In the genomic region with DNA sequence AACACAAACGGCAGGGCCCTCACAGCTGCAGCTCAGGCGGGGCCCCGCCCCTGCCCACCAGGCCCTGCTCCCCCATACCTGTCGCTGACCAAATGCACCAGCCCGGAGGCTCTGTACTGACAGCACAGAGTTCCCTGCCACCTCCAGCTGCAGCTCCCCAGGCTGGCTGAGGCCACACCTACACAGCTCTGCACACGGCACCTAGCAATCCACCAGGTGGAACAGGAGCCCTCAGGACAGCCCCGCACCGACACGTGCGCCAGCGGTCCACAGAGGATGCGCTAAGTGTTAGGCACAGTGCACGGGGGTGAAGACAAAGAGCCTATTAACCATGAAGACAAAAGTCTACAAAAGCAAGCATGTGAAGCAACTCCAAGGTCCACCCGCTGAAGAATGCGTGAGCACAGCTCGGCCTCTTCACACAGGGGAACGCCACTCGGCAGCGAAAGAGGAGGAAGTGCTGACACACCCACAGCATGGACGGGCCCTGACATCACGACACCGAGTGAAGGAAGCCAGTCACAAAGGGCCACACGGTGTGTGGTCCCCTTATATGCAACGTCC, we compare ENCODE assay signal across 1 cellular context.
TF ChIP-seq lines count a peak whose summit lies in the region.

No MANE protein-coding gene starts in this region.

TF ChIP-seq in HepG2, 621 proteins besides CTCF, POLR2A, EP300 and RAD21 (continued from another document and continues in another):
- TF ChIP-seq ZNF609 (CRISPR knock-in tag; IDR thresholded peaks at IDR 0.05; ENCODE audit: borderline replicate concordance) (peak; percentile 89), FOXC1 (CRISPR knock-in tag; IDR thresholded peaks at IDR 0.05; ENCODE audit: borderline replicate concordance) (peak; percentile 56; the same call in 1 of the 2 replicates), SKIL (CRISPR knock-in tag; IDR thresholded peaks at IDR 0.05; ENCODE audit: borderline replicate concordance) (no peak), SPEN (CRISPR knock-in tag; IDR thresholded peaks at IDR 0.05; ENCODE audit: low read depth) (peak; percentile 55; the same call in 1 of the 2 replicates), ZSCAN29 (CRISPR knock-in tag; conservative IDR thresholded peaks at IDR 0.05) (peak; percentile 95), ZNF841 (CRISPR knock-in tag; IDR thresholded peaks at IDR 0.05; ENCODE audit: borderline replicate concordance) (no peak), ERF (CRISPR knock-in tag; IDR thresholded peaks at IDR 0.05) (peak; percentile 56; the same call in 1 of the 2 replicates), ZIK1 (CRISPR knock-in tag; IDR thresholded peaks at IDR 0.05; ENCODE audit: borderline replicate concordance, low read depth) (0 out of 2 replicates have a peak, but pooled peaks have one; percentile 22), MTF1 (CRISPR knock-in tag; IDR thresholded peaks at IDR 0.05) (peak; percentile 100), MIXL1 (CRISPR knock-in tag; IDR thresholded peaks at IDR 0.05) (0 out of 2 replicates have a peak, but pooled peaks have one; percentile 27), HNRNPH1 (optimal IDR thresholded peaks at IDR 0.05; ENCODE audit: low read depth, low read length) (no peak), ZNF235 (CRISPR knock-in tag; IDR thresholded peaks at IDR 0.05; ENCODE audit: borderline replicate concordance) (no peak), KIAA2018 (CRISPR knock-in tag; IDR thresholded peaks at IDR 0.05; ENCODE audit: borderline replicate concordance) (no peak), ZNF672 (CRISPR knock-in tag; IDR thresholded peaks at IDR 0.05) (no peak), ZNF776 (CRISPR knock-in tag; IDR thresholded peaks at IDR 0.05) (no peak), ZBTB8A (CRISPR knock-in tag; IDR thresholded peaks at IDR 0.05; ENCODE audit: borderline replicate concordance, low read depth) (peak; percentile 75; the same call in 1 of the 2 replicates), CBX2 (IDR thresholded peaks at IDR 0.05; ENCODE audit: low read depth, low read length) (no peak), CBX2 (CRISPR knock-in tag; IDR thresholded peaks at IDR 0.05; ENCODE audit: low read depth) (no peak), KDM5B (CRISPR knock-in tag; IDR thresholded peaks at IDR 0.05; ENCODE audit: borderline replicate concordance) (peak; percentile 70; the same call in 1 of the 2 replicates), ZNF143 (CRISPR knock-in tag; IDR thresholded peaks at IDR 0.05) (no peak), SRSF1 (optimal IDR thresholded peaks at IDR 0.05; ENCODE audit: low read depth, low read length) (no peak), ZNF589 (CRISPR knock-in tag; conservative IDR thresholded peaks at IDR 0.05) (0 out of 2 replicates have a peak, but pooled peaks have one; percentile 48), ZNF274 (CRISPR knock-in tag; IDR thresholded peaks at IDR 0.05) (no peak), JUND (CRISPR knock-in tag; IDR thresholded peaks at IDR 0.05) (0 out of 2 replicates have a peak, but pooled peaks have one; percentile 44), HNRNPK (IDR thresholded peaks at IDR 0.05; ENCODE audit: low read depth, low read length, poor library complexity, severe bottlenecking) (no peak), BATF2 (CRISPR knock-in tag; IDR thresholded peaks at IDR 0.05) (no peak), ZSCAN31 (CRISPR knock-in tag; IDR thresholded peaks at IDR 0.05; ENCODE audit: low read depth) (no peak; the same call in 1 of the 2 replicates)
- TF ChIP-seq, protein P1, sequence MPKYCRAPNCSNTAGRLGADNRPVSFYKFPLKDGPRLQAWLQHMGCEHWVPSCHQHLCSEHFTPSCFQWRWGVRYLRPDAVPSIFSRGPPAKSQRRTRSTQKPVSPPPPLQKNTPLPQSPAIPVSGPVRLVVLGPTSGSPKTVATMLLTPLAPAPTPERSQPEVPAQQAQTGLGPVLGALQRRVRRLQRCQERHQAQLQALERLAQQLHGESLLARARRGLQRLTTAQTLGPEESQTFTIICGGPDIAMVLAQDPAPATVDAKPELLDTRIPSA (CRISPR knock-in tag; IDR thresholded peaks at IDR 0.05; ENCODE audit: borderline replicate concordance) = no peak
- TF ChIP-seq, protein P2, sequence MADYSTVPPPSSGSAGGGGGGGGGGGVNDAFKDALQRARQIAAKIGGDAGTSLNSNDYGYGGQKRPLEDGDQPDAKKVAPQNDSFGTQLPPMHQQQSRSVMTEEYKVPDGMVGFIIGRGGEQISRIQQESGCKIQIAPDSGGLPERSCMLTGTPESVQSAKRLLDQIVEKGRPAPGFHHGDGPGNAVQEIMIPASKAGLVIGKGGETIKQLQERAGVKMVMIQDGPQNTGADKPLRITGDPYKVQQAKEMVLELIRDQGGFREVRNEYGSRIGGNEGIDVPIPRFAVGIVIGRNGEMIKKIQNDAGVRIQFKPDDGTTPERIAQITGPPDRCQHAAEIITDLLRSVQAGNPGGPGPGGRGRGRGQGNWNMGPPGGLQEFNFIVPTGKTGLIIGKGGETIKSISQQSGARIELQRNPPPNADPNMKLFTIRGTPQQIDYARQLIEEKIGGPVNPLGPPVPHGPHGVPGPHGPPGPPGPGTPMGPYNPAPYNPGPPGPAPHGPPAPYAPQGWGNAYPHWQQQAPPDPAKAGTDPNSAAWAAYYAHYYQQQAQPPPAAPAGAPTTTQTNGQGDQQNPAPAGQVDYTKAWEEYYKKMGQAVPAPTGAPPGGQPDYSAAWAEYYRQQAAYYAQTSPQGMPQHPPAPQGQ (CRISPR knock-in tag; IDR thresholded peaks at IDR 0.05; ENCODE audit: borderline replicate concordance) = no peak
- TF ChIP-seq, protein P3, sequence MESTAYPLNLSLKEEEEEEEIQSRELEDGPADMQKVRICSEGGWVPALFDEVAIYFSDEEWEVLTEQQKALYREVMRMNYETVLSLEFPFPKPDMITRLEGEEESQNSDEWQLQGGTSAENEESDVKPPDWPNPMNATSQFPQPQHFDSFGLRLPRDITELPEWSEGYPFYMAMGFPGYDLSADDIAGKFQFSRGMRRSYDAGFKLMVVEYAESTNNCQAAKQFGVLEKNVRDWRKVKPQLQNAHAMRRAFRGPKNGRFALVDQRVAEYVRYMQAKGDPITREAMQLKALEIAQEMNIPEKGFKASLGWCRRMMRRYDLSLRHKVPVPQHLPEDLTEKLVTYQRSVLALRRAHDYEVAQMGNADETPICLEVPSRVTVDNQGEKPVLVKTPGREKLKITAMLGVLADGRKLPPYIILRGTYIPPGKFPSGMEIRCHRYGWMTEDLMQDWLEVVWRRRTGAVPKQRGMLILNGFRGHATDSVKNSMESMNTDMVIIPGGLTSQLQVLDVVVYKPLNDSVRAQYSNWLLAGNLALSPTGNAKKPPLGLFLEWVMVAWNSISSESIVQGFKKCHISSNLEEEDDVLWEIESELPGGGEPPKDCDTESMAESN (CRISPR knock-in tag; conservative IDR thresholded peaks at IDR 0.05) = peak; percentile 88
- TF ChIP-seq, protein P4, sequence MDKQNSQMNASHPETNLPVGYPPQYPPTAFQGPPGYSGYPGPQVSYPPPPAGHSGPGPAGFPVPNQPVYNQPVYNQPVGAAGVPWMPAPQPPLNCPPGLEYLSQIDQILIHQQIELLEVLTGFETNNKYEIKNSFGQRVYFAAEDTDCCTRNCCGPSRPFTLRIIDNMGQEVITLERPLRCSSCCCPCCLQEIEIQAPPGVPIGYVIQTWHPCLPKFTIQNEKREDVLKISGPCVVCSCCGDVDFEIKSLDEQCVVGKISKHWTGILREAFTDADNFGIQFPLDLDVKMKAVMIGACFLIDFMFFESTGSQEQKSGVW (CRISPR knock-in tag; IDR thresholded peaks at IDR 0.05; ENCODE audit: borderline replicate concordance) = no peak
- TF ChIP-seq, protein P5, sequence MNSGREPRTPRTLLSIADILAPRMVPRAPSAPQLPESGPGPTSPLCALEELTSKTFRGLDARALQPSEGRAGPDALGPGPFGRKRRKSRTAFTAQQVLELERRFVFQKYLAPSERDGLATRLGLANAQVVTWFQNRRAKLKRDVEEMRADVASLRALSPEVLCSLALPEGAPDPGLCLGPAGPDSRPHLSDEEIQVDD (CRISPR knock-in tag; IDR thresholded peaks at IDR 0.05; ENCODE audit: borderline replicate concordance) = no peak
